In genomic region chr19:40190891-40191835, GRCh38 we compare ENCODE assay signal across 1 cellular context.
TF ChIP-seq lines count a peak whose summit lies in the region.

TSS of gene MAP3K10 (plus strand) at chr19:40191426. CDS start at chr19:40192032, 606 bp downstream.

TF ChIP-seq in K562, 482 proteins besides CTCF, POLR2A, EP300 and RAD21 (continued from another document):
- peak in 1 of 2 experiments; percentile 91 for TF ChIP-seq AFF1 (IDR thresholded peaks at IDR 0.05; ENCODE audit: low read depth in 1 of 2, partially characterized antibody in 2 of 2)
- TF ChIP-seq REST (CRISPR knock-in tag; IDR thresholded peaks at IDR 0.05; ENCODE audit: low read depth) = 0 out of 2 replicates have a peak, but pooled peaks have one; percentile 74
- TF ChIP-seq ZBTB7A (IDR thresholded peaks at IDR 0.05; ENCODE audit: borderline replicate concordance, control insufficient read depth, low read depth, low read length) = peak; percentile 98
- peak in 1 of 2 experiments; percentile 43 for TF ChIP-seq E2F6 (IDR thresholded peaks at IDR 0.05; ENCODE audit: borderline replicate concordance in 1 of 2, extremely low read depth in 1 of 2, insufficient read depth in 1 of 2, insufficient read length in 1 of 2, low read depth in 1 of 2, low read length in 1 of 2, poor library complexity in 1 of 2, severe bottlenecking in 1 of 2)
- TF ChIP-seq HDAC1 (IDR thresholded peaks at IDR 0.05) = peak in 1 of 2 experiments; percentile 54; a peak in 1 of 4 replicates
- peak; percentile 10 for TF ChIP-seq CCNT2 (IDR thresholded peaks at IDR 0.05; ENCODE audit: borderline replicate concordance, extremely low read depth, insufficient read length, low read depth, low read length)
- TF ChIP-seq NR2C2 (CRISPR knock-in tag; IDR thresholded peaks at IDR 0.05) = no peak
- TF ChIP-seq NR2C2 (tag; IDR thresholded peaks at IDR 0.05) = peak; percentile 70
- TF ChIP-seq ZFX (CRISPR knock-in tag; IDR thresholded peaks at IDR 0.05) = peak; percentile 95
- TF ChIP-seq GABPB1 (CRISPR knock-in tag; IDR thresholded peaks at IDR 0.05) = peak; percentile 57
- TF ChIP-seq STAT5B (CRISPR knock-in tag; IDR thresholded peaks at IDR 0.05) = no peak
- TF ChIP-seq KLF13 (tag; IDR thresholded peaks at IDR 0.05; ENCODE audit: borderline replicate concordance, low read depth) = peak; percentile 64; the same call in 1 of the 2 replicates
- peak; percentile 56; the same call in 1 of the 2 replicates for TF ChIP-seq MTA3 (IDR thresholded peaks at IDR 0.05; ENCODE audit: borderline replicate concordance)
- TF ChIP-seq U2AF1 (optimal IDR thresholded peaks at IDR 0.05; ENCODE audit: low read depth, low read length) = no peak
- TF ChIP-seq ZNF766 (CRISPR knock-in tag; conservative IDR thresholded peaks at IDR 0.05) = peak; percentile 67; the same call in 1 of the 2 replicates
TF ChIP-seq in K562: peak in this region for 61.
